1 cellular context compared by ENCODE assay signal in the genomic region with DNA sequence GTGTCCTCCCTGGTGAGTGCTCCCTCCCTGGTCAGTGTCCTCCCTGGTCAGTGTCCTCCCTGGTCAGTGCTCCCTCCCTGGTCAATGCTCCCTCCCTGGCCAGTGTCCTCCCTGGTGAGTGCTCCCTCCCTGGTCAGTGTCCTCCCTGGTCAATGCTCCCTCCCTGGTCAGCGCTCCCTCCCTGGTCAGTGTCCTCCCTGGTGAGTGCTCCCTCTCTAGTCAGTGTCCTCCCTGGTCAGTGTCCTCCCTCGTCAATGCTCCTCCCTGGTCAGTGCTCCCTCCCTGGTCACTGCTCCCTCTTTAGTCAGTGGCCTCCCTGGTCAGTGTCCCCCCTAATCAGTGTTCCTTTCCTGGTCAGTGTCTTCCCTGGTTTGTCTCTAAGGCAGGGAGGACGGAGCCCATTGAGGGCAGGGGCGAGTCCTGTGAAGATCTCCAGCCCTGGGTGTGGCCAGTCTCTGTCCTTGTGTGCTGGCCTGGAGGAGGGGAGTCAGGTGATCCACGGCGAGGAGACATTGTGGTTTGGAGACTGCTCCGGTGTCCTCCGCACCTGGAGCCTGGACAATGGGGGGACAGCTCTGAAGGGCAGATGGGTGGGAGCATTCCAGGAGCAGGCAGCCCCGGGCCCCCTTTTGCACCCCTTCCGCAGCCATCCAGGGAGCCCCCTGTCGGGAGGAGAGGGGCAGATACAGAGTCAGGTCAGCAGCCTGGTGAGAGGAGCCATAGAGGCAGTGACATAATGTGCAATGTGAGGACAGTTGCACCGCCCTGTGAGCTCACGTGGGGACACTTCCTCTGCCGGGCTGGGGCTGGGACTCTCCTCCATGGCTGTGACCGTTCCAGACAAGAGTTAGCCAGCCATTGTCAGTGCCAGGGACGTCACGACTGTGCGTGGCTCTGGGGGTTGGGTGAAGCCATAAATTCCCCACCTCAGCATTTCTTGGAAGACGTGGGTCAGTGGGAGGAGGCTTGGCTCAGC.
TF ChIP-seq lines count a peak whose summit lies in the region.

No MANE protein-coding gene starts in this region.

TF ChIP-seq in K562, 482 proteins besides CTCF, POLR2A, EP300 and RAD21 (continues in another document):
- TF ChIP-seq ZNF695 (CRISPR knock-in tag; IDR thresholded peaks at IDR 0.05) (no peak), SPI1 (IDR thresholded peaks at IDR 0.05; ENCODE audit: borderline replicate concordance, low read depth, low read length) (peak; percentile 30; the same call in 1 of the 2 replicates), ATF1 (CRISPR knock-in tag; IDR thresholded peaks at IDR 0.05) (no peak), ATF1 (tag; IDR thresholded peaks at IDR 0.05) (peak; percentile 24; the same call in 1 of the 2 replicates), ATF7 (IDR thresholded peaks at IDR 0.05) (peak; percentile 45; the same call in 1 of the 2 replicates), ELF1 (tag; IDR thresholded peaks at IDR 0.05) (no peak), DACH1 (IDR thresholded peaks at IDR 0.05; ENCODE audit: partially characterized antibody) (no peak), FUS (optimal IDR thresholded peaks at IDR 0.05; ENCODE audit: low read depth, low read length) (no peak), ZNF217 (CRISPR knock-in tag; IDR thresholded peaks at IDR 0.05) (no peak), CREM (IDR thresholded peaks at IDR 0.05; ENCODE audit: low read depth) (peak; percentile 38; the same call in 1 of the 2 replicates), ZNF316 (IDR thresholded peaks at IDR 0.05) (peak; percentile 86), ZNF263 (CRISPR knock-in tag; IDR thresholded peaks at IDR 0.05; ENCODE audit: borderline replicate concordance) (peak; percentile 99), ARID2 (IDR thresholded peaks at IDR 0.05) (no peak), ZNF707 (CRISPR knock-in tag; conservative IDR thresholded peaks at IDR 0.05) (no peak), ZBTB7A (IDR thresholded peaks at IDR 0.05; ENCODE audit: borderline replicate concordance, control insufficient read depth, low read depth, low read length) (peak; percentile 33; the same call in 1 of the 2 replicates), MAFG (tag; conservative IDR thresholded peaks at IDR 0.05) (peak; percentile 77), BHLHE40 (IDR thresholded peaks at IDR 0.05; ENCODE audit: low read length) (peak; percentile 63), SMARCA5 (IDR thresholded peaks at IDR 0.05) (no peak), CXXC5 (CRISPR knock-in tag; IDR thresholded peaks at IDR 0.05) (0 out of 2 replicates have a peak, but pooled peaks have one; percentile 32), PCBP1 (IDR thresholded peaks at IDR 0.05; ENCODE audit: low read depth, low read length, poor library complexity, severe bottlenecking) (no peak), GTF2E2 (tag; IDR thresholded peaks at IDR 0.05) (no peak), TARDBP (IDR thresholded peaks at IDR 0.05) (no peak), JUNB (CRISPR knock-in tag; conservative IDR thresholded peaks at IDR 0.05) (no peak), TRIM28 (IDR thresholded peaks at IDR 0.05) (peak; percentile 65; the same call in 1 of the 2 replicates), C11orf30 (IDR thresholded peaks at IDR 0.05; ENCODE audit: low read depth) (peak; percentile 86), CBX1 (IDR thresholded peaks at IDR 0.05; ENCODE audit: low read depth) (0 out of 2 replicates have a peak, but pooled peaks have one; percentile 40), MAFK (IDR thresholded peaks at IDR 0.05; ENCODE audit: low read length) (peak; percentile 57), MAFF (IDR thresholded peaks at IDR 0.05; ENCODE audit: low read length) (peak; percentile 62)
- TF ChIP-seq, protein P1, sequence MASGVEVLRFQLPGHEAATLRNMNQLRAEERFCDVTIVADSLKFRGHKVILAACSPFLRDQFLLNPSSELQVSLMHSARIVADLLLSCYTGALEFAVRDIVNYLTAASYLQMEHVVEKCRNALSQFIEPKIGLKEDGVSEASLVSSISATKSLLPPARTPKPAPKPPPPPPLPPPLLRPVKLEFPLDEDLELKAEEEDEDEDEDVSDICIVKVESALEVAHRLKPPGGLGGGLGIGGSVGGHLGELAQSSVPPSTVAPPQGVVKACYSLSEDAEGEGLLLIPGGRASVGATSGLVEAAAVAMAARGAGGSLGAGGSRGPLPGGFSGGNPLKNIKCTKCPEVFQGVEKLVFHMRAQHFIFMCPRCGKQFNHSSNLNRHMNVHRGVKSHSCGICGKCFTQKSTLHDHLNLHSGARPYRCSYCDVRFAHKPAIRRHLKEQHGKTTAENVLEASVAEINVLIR (CRISPR knock-in tag; IDR thresholded peaks at IDR 0.05) = peak; percentile 27; the same call in 1 of the 2 replicates
- TF ChIP-seq, protein P2, sequence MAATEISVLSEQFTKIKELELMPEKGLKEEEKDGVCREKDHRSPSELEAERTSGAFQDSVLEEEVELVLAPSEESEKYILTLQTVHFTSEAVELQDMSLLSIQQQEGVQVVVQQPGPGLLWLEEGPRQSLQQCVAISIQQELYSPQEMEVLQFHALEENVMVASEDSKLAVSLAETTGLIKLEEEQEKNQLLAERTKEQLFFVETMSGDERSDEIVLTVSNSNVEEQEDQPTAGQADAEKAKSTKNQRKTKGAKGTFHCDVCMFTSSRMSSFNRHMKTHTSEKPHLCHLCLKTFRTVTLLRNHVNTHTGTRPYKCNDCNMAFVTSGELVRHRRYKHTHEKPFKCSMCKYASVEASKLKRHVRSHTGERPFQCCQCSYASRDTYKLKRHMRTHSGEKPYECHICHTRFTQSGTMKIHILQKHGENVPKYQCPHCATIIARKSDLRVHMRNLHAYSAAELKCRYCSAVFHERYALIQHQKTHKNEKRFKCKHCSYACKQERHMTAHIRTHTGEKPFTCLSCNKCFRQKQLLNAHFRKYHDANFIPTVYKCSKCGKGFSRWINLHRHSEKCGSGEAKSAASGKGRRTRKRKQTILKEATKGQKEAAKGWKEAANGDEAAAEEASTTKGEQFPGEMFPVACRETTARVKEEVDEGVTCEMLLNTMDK (IDR thresholded peaks at IDR 0.05; ENCODE audit: borderline replicate concordance, insufficient read depth, low read depth, low read length, poor library complexity, severe bottlenecking) = peak; percentile 31
- TF ChIP-seq, protein P3, sequence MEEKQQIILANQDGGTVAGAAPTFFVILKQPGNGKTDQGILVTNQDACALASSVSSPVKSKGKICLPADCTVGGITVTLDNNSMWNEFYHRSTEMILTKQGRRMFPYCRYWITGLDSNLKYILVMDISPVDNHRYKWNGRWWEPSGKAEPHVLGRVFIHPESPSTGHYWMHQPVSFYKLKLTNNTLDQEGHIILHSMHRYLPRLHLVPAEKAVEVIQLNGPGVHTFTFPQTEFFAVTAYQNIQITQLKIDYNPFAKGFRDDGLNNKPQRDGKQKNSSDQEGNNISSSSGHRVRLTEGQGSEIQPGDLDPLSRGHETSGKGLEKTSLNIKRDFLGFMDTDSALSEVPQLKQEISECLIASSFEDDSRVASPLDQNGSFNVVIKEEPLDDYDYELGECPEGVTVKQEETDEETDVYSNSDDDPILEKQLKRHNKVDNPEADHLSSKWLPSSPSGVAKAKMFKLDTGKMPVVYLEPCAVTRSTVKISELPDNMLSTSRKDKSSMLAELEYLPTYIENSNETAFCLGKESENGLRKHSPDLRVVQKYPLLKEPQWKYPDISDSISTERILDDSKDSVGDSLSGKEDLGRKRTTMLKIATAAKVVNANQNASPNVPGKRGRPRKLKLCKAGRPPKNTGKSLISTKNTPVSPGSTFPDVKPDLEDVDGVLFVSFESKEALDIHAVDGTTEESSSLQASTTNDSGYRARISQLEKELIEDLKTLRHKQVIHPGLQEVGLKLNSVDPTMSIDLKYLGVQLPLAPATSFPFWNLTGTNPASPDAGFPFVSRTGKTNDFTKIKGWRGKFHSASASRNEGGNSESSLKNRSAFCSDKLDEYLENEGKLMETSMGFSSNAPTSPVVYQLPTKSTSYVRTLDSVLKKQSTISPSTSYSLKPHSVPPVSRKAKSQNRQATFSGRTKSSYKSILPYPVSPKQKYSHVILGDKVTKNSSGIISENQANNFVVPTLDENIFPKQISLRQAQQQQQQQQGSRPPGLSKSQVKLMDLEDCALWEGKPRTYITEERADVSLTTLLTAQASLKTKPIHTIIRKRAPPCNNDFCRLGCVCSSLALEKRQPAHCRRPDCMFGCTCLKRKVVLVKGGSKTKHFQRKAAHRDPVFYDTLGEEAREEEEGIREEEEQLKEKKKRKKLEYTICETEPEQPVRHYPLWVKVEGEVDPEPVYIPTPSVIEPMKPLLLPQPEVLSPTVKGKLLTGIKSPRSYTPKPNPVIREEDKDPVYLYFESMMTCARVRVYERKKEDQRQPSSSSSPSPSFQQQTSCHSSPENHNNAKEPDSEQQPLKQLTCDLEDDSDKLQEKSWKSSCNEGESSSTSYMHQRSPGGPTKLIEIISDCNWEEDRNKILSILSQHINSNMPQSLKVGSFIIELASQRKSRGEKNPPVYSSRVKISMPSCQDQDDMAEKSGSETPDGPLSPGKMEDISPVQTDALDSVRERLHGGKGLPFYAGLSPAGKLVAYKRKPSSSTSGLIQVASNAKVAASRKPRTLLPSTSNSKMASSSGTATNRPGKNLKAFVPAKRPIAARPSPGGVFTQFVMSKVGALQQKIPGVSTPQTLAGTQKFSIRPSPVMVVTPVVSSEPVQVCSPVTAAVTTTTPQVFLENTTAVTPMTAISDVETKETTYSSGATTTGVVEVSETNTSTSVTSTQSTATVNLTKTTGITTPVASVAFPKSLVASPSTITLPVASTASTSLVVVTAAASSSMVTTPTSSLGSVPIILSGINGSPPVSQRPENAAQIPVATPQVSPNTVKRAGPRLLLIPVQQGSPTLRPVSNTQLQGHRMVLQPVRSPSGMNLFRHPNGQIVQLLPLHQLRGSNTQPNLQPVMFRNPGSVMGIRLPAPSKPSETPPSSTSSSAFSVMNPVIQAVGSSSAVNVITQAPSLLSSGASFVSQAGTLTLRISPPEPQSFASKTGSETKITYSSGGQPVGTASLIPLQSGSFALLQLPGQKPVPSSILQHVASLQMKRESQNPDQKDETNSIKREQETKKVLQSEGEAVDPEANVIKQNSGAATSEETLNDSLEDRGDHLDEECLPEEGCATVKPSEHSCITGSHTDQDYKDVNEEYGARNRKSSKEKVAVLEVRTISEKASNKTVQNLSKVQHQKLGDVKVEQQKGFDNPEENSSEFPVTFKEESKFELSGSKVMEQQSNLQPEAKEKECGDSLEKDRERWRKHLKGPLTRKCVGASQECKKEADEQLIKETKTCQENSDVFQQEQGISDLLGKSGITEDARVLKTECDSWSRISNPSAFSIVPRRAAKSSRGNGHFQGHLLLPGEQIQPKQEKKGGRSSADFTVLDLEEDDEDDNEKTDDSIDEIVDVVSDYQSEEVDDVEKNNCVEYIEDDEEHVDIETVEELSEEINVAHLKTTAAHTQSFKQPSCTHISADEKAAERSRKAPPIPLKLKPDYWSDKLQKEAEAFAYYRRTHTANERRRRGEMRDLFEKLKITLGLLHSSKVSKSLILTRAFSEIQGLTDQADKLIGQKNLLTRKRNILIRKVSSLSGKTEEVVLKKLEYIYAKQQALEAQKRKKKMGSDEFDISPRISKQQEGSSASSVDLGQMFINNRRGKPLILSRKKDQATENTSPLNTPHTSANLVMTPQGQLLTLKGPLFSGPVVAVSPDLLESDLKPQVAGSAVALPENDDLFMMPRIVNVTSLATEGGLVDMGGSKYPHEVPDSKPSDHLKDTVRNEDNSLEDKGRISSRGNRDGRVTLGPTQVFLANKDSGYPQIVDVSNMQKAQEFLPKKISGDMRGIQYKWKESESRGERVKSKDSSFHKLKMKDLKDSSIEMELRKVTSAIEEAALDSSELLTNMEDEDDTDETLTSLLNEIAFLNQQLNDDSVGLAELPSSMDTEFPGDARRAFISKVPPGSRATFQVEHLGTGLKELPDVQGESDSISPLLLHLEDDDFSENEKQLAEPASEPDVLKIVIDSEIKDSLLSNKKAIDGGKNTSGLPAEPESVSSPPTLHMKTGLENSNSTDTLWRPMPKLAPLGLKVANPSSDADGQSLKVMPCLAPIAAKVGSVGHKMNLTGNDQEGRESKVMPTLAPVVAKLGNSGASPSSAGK (IDR thresholded peaks at IDR 0.05) = no peak
- TF ChIP-seq, protein P4, sequence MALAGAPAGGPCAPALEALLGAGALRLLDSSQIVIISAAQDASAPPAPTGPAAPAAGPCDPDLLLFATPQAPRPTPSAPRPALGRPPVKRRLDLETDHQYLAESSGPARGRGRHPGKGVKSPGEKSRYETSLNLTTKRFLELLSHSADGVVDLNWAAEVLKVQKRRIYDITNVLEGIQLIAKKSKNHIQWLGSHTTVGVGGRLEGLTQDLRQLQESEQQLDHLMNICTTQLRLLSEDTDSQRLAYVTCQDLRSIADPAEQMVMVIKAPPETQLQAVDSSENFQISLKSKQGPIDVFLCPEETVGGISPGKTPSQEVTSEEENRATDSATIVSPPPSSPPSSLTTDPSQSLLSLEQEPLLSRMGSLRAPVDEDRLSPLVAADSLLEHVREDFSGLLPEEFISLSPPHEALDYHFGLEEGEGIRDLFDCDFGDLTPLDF (CRISPR knock-in tag; IDR thresholded peaks at IDR 0.05) = no peak
- TF ChIP-seq, protein P5, sequence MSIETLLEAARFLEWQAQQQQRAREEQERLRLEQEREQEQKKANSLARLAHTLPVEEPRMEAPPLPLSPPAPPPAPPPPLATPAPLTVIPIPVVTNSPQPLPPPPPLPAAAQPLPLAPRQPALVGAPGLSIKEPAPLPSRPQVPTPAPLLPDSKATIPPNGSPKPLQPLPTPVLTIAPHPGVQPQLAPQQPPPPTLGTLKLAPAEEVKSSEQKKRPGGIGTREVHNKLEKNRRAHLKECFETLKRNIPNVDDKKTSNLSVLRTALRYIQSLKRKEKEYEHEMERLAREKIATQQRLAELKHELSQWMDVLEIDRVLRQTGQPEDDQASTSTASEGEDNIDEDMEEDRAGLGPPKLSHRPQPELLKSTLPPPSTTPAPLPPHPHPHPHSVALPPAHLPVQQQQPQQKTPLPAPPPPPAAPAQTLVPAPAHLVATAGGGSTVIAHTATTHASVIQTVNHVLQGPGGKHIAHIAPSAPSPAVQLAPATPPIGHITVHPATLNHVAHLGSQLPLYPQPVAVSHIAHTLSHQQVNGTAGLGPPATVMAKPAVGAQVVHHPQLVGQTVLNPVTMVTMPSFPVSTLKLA (conservative IDR thresholded peaks at IDR 0.05) = no peak
- TF ChIP-seq, protein P6, sequence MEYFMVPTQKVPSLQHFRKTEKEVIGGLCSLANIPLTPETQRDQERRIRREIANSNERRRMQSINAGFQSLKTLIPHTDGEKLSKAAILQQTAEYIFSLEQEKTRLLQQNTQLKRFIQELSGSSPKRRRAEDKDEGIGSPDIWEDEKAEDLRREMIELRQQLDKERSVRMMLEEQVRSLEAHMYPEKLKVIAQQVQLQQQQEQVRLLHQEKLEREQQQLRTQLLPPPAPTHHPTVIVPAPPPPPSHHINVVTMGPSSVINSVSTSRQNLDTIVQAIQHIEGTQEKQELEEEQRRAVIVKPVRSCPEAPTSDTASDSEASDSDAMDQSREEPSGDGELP (CRISPR knock-in tag; IDR thresholded peaks at IDR 0.05; ENCODE audit: borderline replicate concordance) = peak; percentile 23; the same call in 1 of the 2 replicates
- TF ChIP-seq, protein P7, sequence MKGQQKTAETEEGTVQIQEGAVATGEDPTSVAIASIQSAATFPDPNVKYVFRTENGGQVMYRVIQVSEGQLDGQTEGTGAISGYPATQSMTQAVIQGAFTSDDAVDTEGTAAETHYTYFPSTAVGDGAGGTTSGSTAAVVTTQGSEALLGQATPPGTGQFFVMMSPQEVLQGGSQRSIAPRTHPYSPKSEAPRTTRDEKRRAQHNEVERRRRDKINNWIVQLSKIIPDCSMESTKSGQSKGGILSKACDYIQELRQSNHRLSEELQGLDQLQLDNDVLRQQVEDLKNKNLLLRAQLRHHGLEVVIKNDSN (CRISPR knock-in tag; IDR thresholded peaks at IDR 0.05) = peak; percentile 64
